Comparison of ENCODE assay signal across 8 cellular contexts in genomic region chr3:107928084-107928445, GRCh38.
DNase-seq lines count a peak whose midpoint lies in the region; ATAC-seq and TF ChIP-seq lines count a peak whose summit lies in the region.

No MANE protein-coding gene starts in this region.

- peak overlapping the region; percentile 91 for H2AFZ ChIP-seq in PC-9

- no peak for TF ChIP-seq POLR2A in stomach (IDR thresholded peaks at IDR 0.05)

- ATAC-seq in HG02678 (IDR thresholded peaks at IDR 0.05; ENCODE audit: unreplicated experiment): peak; percentile 13
- ATAC-seq in left lung: peak; percentile 62

- H3K27ac Mint-ChIP-seq in chondrocyte (ENCODE audit: unreplicated experiment): peak overlapping the region; percentile 81

- H3K27me3 ChIP-seq in PC-9 (ENCODE audit: insufficient read depth, low read depth) (no peaks in the 10 kb centered on the region), left lung (peaks cover 0 to 28% of the 10 kb centered on the region in 2 donors), stomach (peaks cover 0 to 9% (median 0%) of the 10 kb centered on the region in 3 donors)

- no peaks in the 10 kb centered on the region for H4K20me1 ChIP-seq in PC-9 (ENCODE audit: insufficient read depth)

- 6 to 13% (median 9%) methylated on average over 8 of the region's 8 CpGs for WGBS in stomach, 5 donors

- in situ Hi-C loops in ACHN (cut with HindIII; ENCODE audit: low pct_ligation_motif_present, low pct_unique_long_range_greater_than_20kb, low sequenced_read_pairs): no loop called here

- no peaks in the 10 kb centered on the region for H3F3A ChIP-seq in PC-9 (ENCODE audit: insufficient read depth, low read depth)

- H3K79me2 ChIP-seq in PC-9 (ENCODE audit: low read depth): no peaks in the 10 kb centered on the region

- H3K4me1 ChIP-seq in PC-9 (replicated peaks; ENCODE audit: insufficient read depth) (no peaks in the 10 kb centered on the region), left lung (peaks cover 0 to 10% of the 10 kb centered on the region in 2 donors), stomach (peaks cover 0 to 16% (median 13%) of the 10 kb centered on the region in 4 donors)

- CTCF ChIA-PET in PC-9 (lab: Charles Lee): interaction anchor here (0.5 to 1.1 kb wide), 14 partner anchors 51 to 720 kb away, joined by 3 to 6 read pairs (median 3); no protein-coding TSS in a partner anchor

- TF ChIP-seq CTCF in PC-9 (conservative IDR thresholded peaks at IDR 0.05) (no peak), chondrocyte (IDR thresholded peaks at IDR 0.05) (no peak), left lung (IDR thresholded peaks at IDR 0.05) (no peak), stomach (IDR thresholded peaks at IDR 0.05) (no peak)

- no peak for TF ChIP-seq EP300 in stomach (IDR thresholded peaks at IDR 0.05)

- H3K36me3 ChIP-seq in PC-9 (ENCODE audit: low read depth) (no peaks in the 10 kb centered on the region), left lung (no peaks in the 10 kb centered on the region), stomach (no peaks in the 10 kb centered on the region)

- H3K36me3 Mint-ChIP-seq in chondrocyte (ENCODE audit: low read depth): peaks cover under 1% of the 10 kb centered on the region

- H3K9me2 ChIP-seq in PC-9 (ENCODE audit: insufficient read depth): no peaks in the 10 kb centered on the region

- H3K4me3 ChIP-seq in PC-9: peak overlapping the region; percentile 65
- H3K4me3 ChIP-seq in left lung: peak overlapping the region; percentile 48 to 50
- peak overlapping the region; percentile 50 to 65 (median 56) for H3K4me3 ChIP-seq in stomach

- POLR2A ChIA-PET in PC-9 (lab: Charles Lee; ENCODE audit: unreplicated experiment): interaction anchor here (0.6 kb wide), 1 partner anchor 490 kb away, joined by 3 read pairs; no protein-coding TSS in a partner anchor

- BruUV-seq in PC-9 (replicated peaks; lab: Mats Ljungman, UMichigan): no TSS peak

- H3K4me3 Mint-ChIP-seq in chondrocyte (ENCODE audit: unreplicated experiment): peak overlapping the region; percentile 82

- H3K4me1 Mint-ChIP-seq in chondrocyte (ENCODE audit: low read depth): peaks cover 11% of the 10 kb centered on the region

- H3K4me2 ChIP-seq in PC-9: peak overlapping the region; percentile 85

- intact Hi-C loops in PC-9 (cut with micrococcal nuclease; ENCODE audit: unreplicated experiment) (loop anchor here (5.0 to 10.0 kb wide), 5 partner anchors 59 to 691 kb away; no protein-coding TSS in a partner anchor), left lung (cut with DNase I) (no loop called here), stomach (cut with DNase I; ENCODE audit: low total_unique reads) (no loop called here)

- H3K9me3 ChIP-seq in PC-9 (ENCODE audit: insufficient read depth, low read depth) (no peaks in the 10 kb centered on the region), left lung (peaks cover 0 to 3% of the 10 kb centered on the region in 2 donors), stomach (no peaks in the 10 kb centered on the region)

- no peak overlapping the region for H3K27ac ChIP-seq in PC-9
- no peak overlapping the region for H3K27ac ChIP-seq in left lung
- peak overlapping the region in 1 of 5 donors; percentile 43 for H3K27ac ChIP-seq in stomach

- H3K9me3 Mint-ChIP-seq in chondrocyte (ENCODE audit: low read depth): peaks cover 1% of the 10 kb centered on the region

- DNase-seq in activated naive CD4-positive, alpha-beta T cell treated with Interleukin-2 at 50 U/mL for 16 hours: peak; percentile 6
- no peak for DNase-seq in activated naive CD4-positive, alpha-beta T cell treated with anti-CD3 and anti-CD28 coated beads, Interleukin-2, amount 50 U/mL, for 16 hours
- DNase-seq in PC-9 (peak in 1 of 2 experiments; percentile 24), chondrocyte (ENCODE audit: low spot score) (no peak), left lung (no peak), stomach (no peak), ACHN (no peak)

- no peaks in the 10 kb centered on the region for H3K27me3 Mint-ChIP-seq in chondrocyte (ENCODE audit: low read depth)
